In the genomic region with DNA sequence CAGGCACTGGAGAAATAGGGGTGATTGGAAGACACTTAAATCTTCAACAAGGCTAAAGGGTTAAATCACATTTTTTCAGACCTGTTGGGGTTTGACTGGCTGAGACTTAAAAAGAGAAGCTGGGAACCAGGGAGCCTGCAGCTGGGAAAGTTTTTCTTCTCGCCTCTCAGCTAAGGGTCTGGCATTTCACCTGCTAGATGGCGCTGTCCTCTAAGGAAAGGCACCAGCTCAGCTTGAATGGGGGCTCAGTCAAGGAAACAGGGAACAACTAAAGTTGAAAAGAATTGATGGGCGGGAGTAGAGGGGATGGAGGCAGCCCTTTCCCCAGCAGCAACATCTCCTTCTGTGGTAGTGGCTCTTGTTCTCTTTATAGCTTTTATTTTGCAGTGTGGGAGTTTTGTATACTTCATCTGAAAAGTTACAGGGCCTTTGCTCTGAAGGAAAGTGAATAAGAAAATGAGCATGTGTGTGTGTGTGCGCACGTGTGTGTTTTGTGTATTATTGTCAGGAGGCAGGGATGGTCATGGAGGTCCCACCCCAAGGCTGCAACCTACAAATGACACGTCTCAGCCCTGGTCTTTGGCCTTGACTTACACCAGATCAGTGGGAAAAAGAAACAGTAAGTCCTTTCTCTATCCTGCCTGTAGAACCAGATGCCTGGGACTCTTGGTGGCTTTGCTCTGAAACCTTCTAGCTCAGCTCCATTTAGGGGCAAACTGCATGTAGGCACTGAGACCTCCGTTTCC, we compare ENCODE assay signal across 8 cellular contexts.
DNase-seq lines count a peak whose midpoint lies in the region; ATAC-seq and TF ChIP-seq lines count a peak whose summit lies in the region.

No MANE protein-coding gene starts in this region.

- peak overlapping the region; percentile 30 for H3K4me2 ChIP-seq in DND-41 (ENCODE audit: insufficient read depth, low read length)

- H3K4me1 ChIP-seq in DND-41 (ENCODE audit: insufficient read depth, low read length) = peaks cover 53% of the 10 kb centered on the region
- peaks cover 0 to 38% (median 25%) of the 10 kb centered on the region in 5 donors for H3K4me1 ChIP-seq in subcutaneous abdominal adipose tissue (ENCODE audit: control insufficient read depth in 5 of 5, insufficient read depth in 5 of 5, low read length in 5 of 5)

- H3K27me3 ChIP-seq in DND-41 (ENCODE audit: insufficient read depth, low read length, poor library complexity) (no peaks in the 10 kb centered on the region), subcutaneous abdominal adipose tissue (ENCODE audit: control insufficient read depth in 5 of 5, insufficient read depth in 4 of 5, low read length in 5 of 5) (no peaks in the 10 kb centered on the region)

- H3K4me3 Mint-ChIP-seq in naive thymus-derived CD8-positive, alpha-beta T cell = no peak overlapping the region

- peak overlapping the region in 1 of 10 donors; percentile 22 for H3K27ac Mint-ChIP-seq in naive thymus-derived CD8-positive, alpha-beta T cell

- peak overlapping the region; percentile 42 for H3K9ac ChIP-seq in DND-41 (ENCODE audit: low read depth, low read length)
- H3K9ac ChIP-seq in subcutaneous abdominal adipose tissue (ENCODE audit: low read length in 5 of 5) = no peak overlapping the region

- TF ChIP-seq CTCF in DND-41 (IDR thresholded peaks at IDR 0.05; ENCODE audit: borderline replicate concordance, extremely low read depth, low read length, poor library complexity, severe bottlenecking) = peak; percentile 97

- H3K27me3 Mint-ChIP-seq in naive thymus-derived CD8-positive, alpha-beta T cell = peaks cover 0 to 5% (median 0%) of the 10 kb centered on the region in 5 donors

- H3K9me3 Mint-ChIP-seq in naive thymus-derived CD8-positive, alpha-beta T cell = no peaks in the 10 kb centered on the region

- ATAC-seq in DND-41 (ENCODE audit: insufficient read depth, low read depth) = peak; percentile 96
- peak; percentile 75 for ATAC-seq in HG02610 (IDR thresholded peaks at IDR 0.05; ENCODE audit: unreplicated experiment)
- ATAC-seq in naive thymus-derived CD8-positive, alpha-beta T cell = peak; percentile 72 to 74
- no peak for ATAC-seq in HG03039 (IDR thresholded peaks at IDR 0.05; ENCODE audit: unreplicated experiment)

- peak overlapping the region; percentile 53 for H2AFZ ChIP-seq in DND-41 (ENCODE audit: low read depth, low read length)

- H3K9me3 ChIP-seq in DND-41 (ENCODE audit: insufficient read depth, low read length, severe bottlenecking) = no peaks in the 10 kb centered on the region
- no peaks in the 10 kb centered on the region for H3K9me3 ChIP-seq in subcutaneous abdominal adipose tissue (ENCODE audit: control insufficient read depth in 5 of 5, low read length in 5 of 5)

- no peaks in the 10 kb centered on the region for H3K36me3 ChIP-seq in DND-41 (ENCODE audit: insufficient read depth, low read length)
- no peaks in the 10 kb centered on the region for H3K36me3 ChIP-seq in subcutaneous abdominal adipose tissue (ENCODE audit: control insufficient read depth in 5 of 5, insufficient read depth in 5 of 5, low read length in 5 of 5)

- H3K4me3 ChIP-seq in DND-41 (ENCODE audit: low read depth in 1 of 2, low read length in 2 of 2) (peak overlapping the region in 1 of 2 experiments; percentile 19; a peak in 1 of 4 replicates), subcutaneous abdominal adipose tissue (ENCODE audit: low read depth in 1 of 5, low read length in 5 of 5) (no peak overlapping the region)

- H3K27ac ChIP-seq in DND-41 (ENCODE audit: low read length) (peak overlapping the region; percentile 82), subcutaneous abdominal adipose tissue (ENCODE audit: low read depth, low read length) (peak overlapping the region; percentile 11)

- H4K20me1 ChIP-seq in DND-41 (ENCODE audit: insufficient read depth, low read length) = no peaks in the 10 kb centered on the region

- POLR2A ChIA-PET in naive thymus-derived CD8-positive, alpha-beta T cell (lab: Charles Lee) = interaction anchor here (0.9 to 1.7 kb wide), 2 partner anchors 520 to 932 kb away, joined by 3 to 6 read pairs; no protein-coding TSS in a partner anchor

- peaks cover 0 to 10% (median 3%) of the 10 kb centered on the region in 4 donors for H3K4me1 Mint-ChIP-seq in naive thymus-derived CD8-positive, alpha-beta T cell

- DNase-seq in DND-41 (peak; percentile 86), NCI-H82 treated with DMSO at 0.1 percent for 48 hours (lab: John Stamatoyannopoulos, UW; ENCODE audit: unreplicated experiment) (peak; percentile 51), fibroblast of gingiva (ENCODE audit: low read depth) (peak; percentile 64)
- peak; percentile 74 for DNase-seq in activated CD8-positive, alpha-beta memory T cell treated with anti-CD3 and anti-CD28 coated beads, Interleukin-2, amount 50 U/mL, for 48 hours
- DNase-seq in naive thymus-derived CD8-positive, alpha-beta T cell = peak; percentile 32 to 78 (median 56)

- H3K79me2 ChIP-seq in DND-41 (ENCODE audit: insufficient read depth, low read length) = no peaks in the 10 kb centered on the region

- H3K36me3 Mint-ChIP-seq in naive thymus-derived CD8-positive, alpha-beta T cell = no peaks in the 10 kb centered on the region
